ENCODE assay signal across 2 cellular contexts in the genomic region with DNA sequence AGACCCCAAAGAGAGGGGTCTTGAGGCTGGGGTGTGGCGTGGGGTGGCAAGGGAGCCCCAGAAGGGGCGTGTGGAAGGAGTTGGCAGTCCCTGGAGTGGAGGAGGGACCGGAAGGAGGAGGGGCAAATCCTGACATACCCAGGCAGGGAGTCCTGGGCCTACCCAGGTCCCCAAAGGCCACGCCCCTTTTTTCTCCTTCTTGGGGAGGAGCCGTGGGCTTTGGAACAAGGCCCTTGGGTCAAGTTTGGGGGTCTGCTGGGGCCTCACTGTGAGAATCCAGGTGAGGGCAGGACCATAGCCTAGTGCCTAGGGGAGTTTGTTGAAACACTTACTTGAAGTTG.
TF ChIP-seq lines count a peak whose summit lies in the region.

No MANE protein-coding gene starts in this region.

TF ChIP-seq in GM23338, 12 proteins besides CTCF, POLR2A, EP300 and RAD21 (continued from another document):
- TF ChIP-seq, protein P1, sequence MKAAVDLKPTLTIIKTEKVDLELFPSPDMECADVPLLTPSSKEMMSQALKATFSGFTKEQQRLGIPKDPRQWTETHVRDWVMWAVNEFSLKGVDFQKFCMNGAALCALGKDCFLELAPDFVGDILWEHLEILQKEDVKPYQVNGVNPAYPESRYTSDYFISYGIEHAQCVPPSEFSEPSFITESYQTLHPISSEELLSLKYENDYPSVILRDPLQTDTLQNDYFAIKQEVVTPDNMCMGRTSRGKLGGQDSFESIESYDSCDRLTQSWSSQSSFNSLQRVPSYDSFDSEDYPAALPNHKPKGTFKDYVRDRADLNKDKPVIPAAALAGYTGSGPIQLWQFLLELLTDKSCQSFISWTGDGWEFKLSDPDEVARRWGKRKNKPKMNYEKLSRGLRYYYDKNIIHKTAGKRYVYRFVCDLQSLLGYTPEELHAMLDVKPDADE (IDR thresholded peaks at IDR 0.05) = no peak
- TF ChIP-seq ZNF114 (CRISPR knock-in tag; IDR thresholded peaks at IDR 0.05) (no peak), ZNF331 (CRISPR knock-in tag; IDR thresholded peaks at IDR 0.05; ENCODE audit: low read depth) (no peak), ZNF462 (CRISPR knock-in tag; IDR thresholded peaks at IDR 0.05) (no peak), EZH2 (IDR thresholded peaks at IDR 0.05; ENCODE audit: low read depth, unreplicated experiment) (no peak), JUNB (IDR thresholded peaks at IDR 0.05; ENCODE audit: unreplicated experiment) (no peak), CREB1 (CRISPR knock-in tag; IDR thresholded peaks at IDR 0.05; ENCODE audit: low read depth) (no peak), STAT1 (IDR thresholded peaks at IDR 0.05; ENCODE audit: unreplicated experiment) (no peak), REST (IDR thresholded peaks at IDR 0.05; ENCODE audit: unreplicated experiment) (no peak), EZH2phosphoT487 (IDR thresholded peaks at IDR 0.05; ENCODE audit: unreplicated experiment) (no peak), NANOG (IDR thresholded peaks at IDR 0.05; ENCODE audit: borderline replicate concordance) (no peak)

TF ChIP-seq in WTC11, 78 proteins besides CTCF, POLR2A, EP300 and RAD21 (continued from another document):
- TF ChIP-seq HMGXB4 (CRISPR knock-in tag; IDR thresholded peaks at IDR 0.05) (no peak), ATF1 (CRISPR knock-in tag; IDR thresholded peaks at IDR 0.05) (no peak), ZNF532 (CRISPR knock-in tag; IDR thresholded peaks at IDR 0.05; ENCODE audit: borderline replicate concordance) (no peak), ZNF512 (CRISPR knock-in tag; IDR thresholded peaks at IDR 0.05; ENCODE audit: borderline replicate concordance) (no peak), CREB1 (CRISPR knock-in tag; IDR thresholded peaks at IDR 0.05) (no peak), SMAD4 (CRISPR knock-in tag; IDR thresholded peaks at IDR 0.05) (no peak), EMX1 (CRISPR knock-in tag; IDR thresholded peaks at IDR 0.05) (no peak), ZNF121 (CRISPR knock-in tag; IDR thresholded peaks at IDR 0.05) (no peak)
- TF ChIP-seq, protein P2, sequence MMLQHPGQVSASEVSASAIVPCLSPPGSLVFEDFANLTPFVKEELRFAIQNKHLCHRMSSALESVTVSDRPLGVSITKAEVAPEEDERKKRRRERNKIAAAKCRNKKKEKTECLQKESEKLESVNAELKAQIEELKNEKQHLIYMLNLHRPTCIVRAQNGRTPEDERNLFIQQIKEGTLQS (CRISPR knock-in tag; conservative IDR thresholded peaks at IDR 0.05) = no peak
- TF ChIP-seq, protein P3, sequence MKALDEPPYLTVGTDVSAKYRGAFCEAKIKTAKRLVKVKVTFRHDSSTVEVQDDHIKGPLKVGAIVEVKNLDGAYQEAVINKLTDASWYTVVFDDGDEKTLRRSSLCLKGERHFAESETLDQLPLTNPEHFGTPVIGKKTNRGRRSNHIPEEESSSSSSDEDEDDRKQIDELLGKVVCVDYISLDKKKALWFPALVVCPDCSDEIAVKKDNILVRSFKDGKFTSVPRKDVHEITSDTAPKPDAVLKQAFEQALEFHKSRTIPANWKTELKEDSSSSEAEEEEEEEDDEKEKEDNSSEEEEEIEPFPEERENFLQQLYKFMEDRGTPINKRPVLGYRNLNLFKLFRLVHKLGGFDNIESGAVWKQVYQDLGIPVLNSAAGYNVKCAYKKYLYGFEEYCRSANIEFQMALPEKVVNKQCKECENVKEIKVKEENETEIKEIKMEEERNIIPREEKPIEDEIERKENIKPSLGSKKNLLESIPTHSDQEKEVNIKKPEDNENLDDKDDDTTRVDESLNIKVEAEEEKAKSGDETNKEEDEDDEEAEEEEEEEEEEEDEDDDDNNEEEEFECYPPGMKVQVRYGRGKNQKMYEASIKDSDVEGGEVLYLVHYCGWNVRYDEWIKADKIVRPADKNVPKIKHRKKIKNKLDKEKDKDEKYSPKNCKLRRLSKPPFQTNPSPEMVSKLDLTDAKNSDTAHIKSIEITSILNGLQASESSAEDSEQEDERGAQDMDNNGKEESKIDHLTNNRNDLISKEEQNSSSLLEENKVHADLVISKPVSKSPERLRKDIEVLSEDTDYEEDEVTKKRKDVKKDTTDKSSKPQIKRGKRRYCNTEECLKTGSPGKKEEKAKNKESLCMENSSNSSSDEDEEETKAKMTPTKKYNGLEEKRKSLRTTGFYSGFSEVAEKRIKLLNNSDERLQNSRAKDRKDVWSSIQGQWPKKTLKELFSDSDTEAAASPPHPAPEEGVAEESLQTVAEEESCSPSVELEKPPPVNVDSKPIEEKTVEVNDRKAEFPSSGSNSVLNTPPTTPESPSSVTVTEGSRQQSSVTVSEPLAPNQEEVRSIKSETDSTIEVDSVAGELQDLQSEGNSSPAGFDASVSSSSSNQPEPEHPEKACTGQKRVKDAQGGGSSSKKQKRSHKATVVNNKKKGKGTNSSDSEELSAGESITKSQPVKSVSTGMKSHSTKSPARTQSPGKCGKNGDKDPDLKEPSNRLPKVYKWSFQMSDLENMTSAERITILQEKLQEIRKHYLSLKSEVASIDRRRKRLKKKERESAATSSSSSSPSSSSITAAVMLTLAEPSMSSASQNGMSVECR (CRISPR knock-in tag; IDR thresholded peaks at IDR 0.05; ENCODE audit: borderline replicate concordance) = no peak
TF ChIP-seq in WTC11: peak in this region for 0.
